Comparison of ENCODE assay signal across 8 cellular contexts in the genomic region with DNA sequence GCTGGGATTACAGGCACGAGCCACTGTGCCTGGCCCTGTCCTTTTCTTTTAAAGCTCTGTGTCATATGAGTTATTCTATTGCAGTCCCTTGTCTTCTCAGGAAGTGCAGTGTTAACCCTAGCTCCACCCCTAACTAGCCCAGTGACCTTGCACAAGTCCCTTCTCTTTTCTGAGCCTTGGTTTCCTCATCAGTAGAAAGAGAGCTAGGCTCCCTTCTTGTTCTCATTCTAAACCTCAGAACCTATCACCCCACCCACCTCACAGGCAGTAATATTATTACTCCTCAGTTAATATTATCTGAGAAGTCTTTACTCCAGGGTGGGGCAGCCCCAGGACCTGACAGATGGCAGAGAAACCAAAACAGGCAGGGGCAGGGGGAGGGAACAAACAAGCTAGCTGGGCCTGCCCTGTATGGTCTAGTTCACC. TPM values are rescaled to one million over a fixed set of nuclear protein-coding genes. Genes with fewer than 3 reads are reported as not detected.
DNase-seq lines count a peak whose midpoint lies in the region; ATAC-seq, FAIRE-seq and TF ChIP-seq lines count a peak whose summit lies in the region.

No MANE protein-coding gene starts in this region.

- H3K4me1 Mint-ChIP-seq in activated naive CD8-positive, alpha-beta T cell treated with anti-CD3 and anti-CD28 coated beads, Interleukin-2, amount 10 ng/mL, durations not matched to agents 7 days and 5 days, result peaks cover 75% of the 10 kb centered on the region

- DNase-seq in GM12891 (ENCODE audit: insufficient read length, low spot score), result no peak
- no peak for DNase-seq in activated naive CD8-positive, alpha-beta T cell treated with anti-CD3 and anti-CD28 coated beads, Interleukin-2, amount 10 ng/mL, durations not matched to agents 7 days and 5 days
- no peak for DNase-seq in NCI-H1105 (lab: John Stamatoyannopoulos, UW)
- DNase-seq in A172 (ENCODE audit: low spot score), result no peak
- no peak for DNase-seq in HUDEP-2 (lab: John Stamatoyannopoulos, UW; ENCODE audit: unreplicated experiment in 76 of 76)
- no peak for DNase-seq in OCI-M2 (lab: John Stamatoyannopoulos, UW; ENCODE audit: unreplicated experiment)

- H3K9me3 Mint-ChIP-seq in activated naive CD8-positive, alpha-beta T cell treated with anti-CD3 and anti-CD28 coated beads, Interleukin-2, amount 10 ng/mL, durations not matched to agents 7 days and 5 days, result no peaks in the 10 kb centered on the region

- H3K4me3 Mint-ChIP-seq in activated naive CD8-positive, alpha-beta T cell treated with anti-CD3 and anti-CD28 coated beads, Interleukin-2, amount 10 ng/mL, durations not matched to agents 7 days and 5 days, result peak overlapping the region; percentile 86

- H3K36me3 Mint-ChIP-seq in activated naive CD8-positive, alpha-beta T cell treated with anti-CD3 and anti-CD28 coated beads, Interleukin-2, amount 10 ng/mL, durations not matched to agents 7 days and 5 days, result peaks cover 54% of the 10 kb centered on the region

- H3K27ac Mint-ChIP-seq in activated naive CD8-positive, alpha-beta T cell treated with anti-CD3 and anti-CD28 coated beads, Interleukin-2, amount 10 ng/mL, durations not matched to agents 7 days and 5 days, result peak overlapping the region; percentile 99

- peak; percentile 46 for ATAC-seq in GM21367 (IDR thresholded peaks at IDR 0.05; ENCODE audit: unreplicated experiment)
- ATAC-seq in HG03521 (IDR thresholded peaks at IDR 0.05; ENCODE audit: unreplicated experiment), result peak; percentile 35
- peak; percentile 25 for ATAC-seq in activated naive CD8-positive, alpha-beta T cell treated with anti-CD3 and anti-CD28 coated beads, Interleukin-2, amount 10 ng/mL, durations not matched to agents 7 days and 5 days (ENCODE audit: low read depth)

- no peaks in the 10 kb centered on the region for H3K27me3 Mint-ChIP-seq in activated naive CD8-positive, alpha-beta T cell treated with anti-CD3 and anti-CD28 coated beads, Interleukin-2, amount 10 ng/mL, durations not matched to agents 7 days and 5 days

- FAIRE-seq in GM12891 (lab: Jason Lieb, UNC), result peak; percentile 87

- POLR2A ChIA-PET in activated naive CD8-positive, alpha-beta T cell treated with anti-CD3 and anti-CD28 coated beads, Interleukin-2, amount 10 ng/mL, durations not matched to agents 7 days and 5 days (lab: Charles Lee), result interaction anchor here (0.7 to 3.8 kb wide), 23 partner anchors 8 to 470 kb away, joined by 3 to 51 read pairs (median 13); a partner anchor contains a TSS

- TF ChIP-seq POLR2A in GM12891 (IDR thresholded peaks at IDR 0.05; ENCODE audit: low read depth, low read length), result no peak

TF ChIP-seq in GM12891, 5 proteins besides CTCF, POLR2A, EP300 and RAD21:
- TF ChIP-seq POLR2AphosphoS5 (IDR thresholded peaks at IDR 0.05; ENCODE audit: low read depth, low read length) (no peak), SPI1 (IDR thresholded peaks at IDR 0.05; ENCODE audit: low read depth, low read length) (0 out of 2 replicates have a peak, but pooled peaks have one; percentile 12)

RNA-seq across cellular contexts. Expression of a gene that starts 7.2 kb away (rescaled TPM):
- polyA plus RNA-seq in GM12891 (2012; ENCODE audit: low read depth, missing spikeins), result 99.2 TPM
- 100 to 1,000 TPM; 458 to 480 TPM for total RNA-seq in activated naive CD8-positive, alpha-beta T cell treated with anti-CD3 and anti-CD28 coated beads, Interleukin-2, amount 10 ng/mL, durations not matched to agents 7 days and 5 days
- total RNA-seq in A172 (2014; rRNA removed; shearing (Covaris generic)), result 24.7 and 47.7 TPM in 2 replicates
